ENCODE assay signal across 22 cellular contexts in genomic region chr1:241823925-241824324, GRCh38.
"Had no signal": no experiment of that assay in that cellular context is flagged by ENCODE, and none has a peak within 500 bp of the region (broad histone marks: within the 10 kb centered on the region; RNA-seq: fewer than 3 reads in every experiment).

No MANE protein-coding gene starts in this region.

- ATAC-seq: activated naive CD8-positive, alpha-beta T cell treated with anti-CD3 and anti-CD28 coated beads, Interleukin-2, amount 50 U/mL, for 24 hours; gastrocnemius medialis; left ventricle myocardium superior; right cardiac atrium had no signal

- H3K4me3 Mint-ChIP-seq: activated CD4-positive, alpha-beta memory T cell treated with anti-CD3 and anti-CD28 coated beads, Interleukin-2, amount 10 ng/mL, durations not matched to agents 7 days and 5 days; activated CD4-positive, alpha-beta T cell treated with anti-CD3 and anti-CD28 coated beads, Interleukin-2, amount 10 ng/mL, durations not matched to agents 24 days and 14 days; activated naive CD8-positive, alpha-beta T cell treated with anti-CD3 and anti-CD28 coated beads, Interleukin-2, amount 50 U/mL, for 24 hours; endodermal cell; memory B cell; nephron; stimulated activated naive CD8-positive, alpha-beta T cell treated with anti-CD3 and anti-CD28 coated beads, Interleukin-15, Interleukin-2, amounts not matched to agents 100 ng/mL and 50 ng/mL, for 24 hours had no signal

- H3K27me3 Mint-ChIP-seq: activated naive CD8-positive, alpha-beta T cell treated with anti-CD3 and anti-CD28 coated beads, Interleukin-2, amount 50 U/mL, for 24 hours; stimulated activated naive CD8-positive, alpha-beta T cell treated with anti-CD3 and anti-CD28 coated beads, Interleukin-15, Interleukin-2, amounts not matched to agents 100 ng/mL and 50 ng/mL, for 24 hours had no signal

- H3K27ac Mint-ChIP-seq: activated CD4-positive, alpha-beta memory T cell treated with anti-CD3 and anti-CD28 coated beads, Interleukin-2, amount 10 ng/mL, durations not matched to agents 7 days and 5 days; activated CD4-positive, alpha-beta T cell treated with anti-CD3 and anti-CD28 coated beads, Interleukin-2, amount 10 ng/mL, durations not matched to agents 24 days and 14 days; activated naive CD8-positive, alpha-beta T cell treated with anti-CD3 and anti-CD28 coated beads, Interleukin-2, amount 50 U/mL, for 24 hours; endodermal cell; memory B cell; nephron; stimulated activated naive CD8-positive, alpha-beta T cell treated with anti-CD3 and anti-CD28 coated beads, Interleukin-15, Interleukin-2, amounts not matched to agents 100 ng/mL and 50 ng/mL, for 24 hours had no signal

- H3K36me3 Mint-ChIP-seq: memory B cell had no signal

- H3K9me3 Mint-ChIP-seq: activated CD4-positive, alpha-beta memory T cell treated with anti-CD3 and anti-CD28 coated beads, Interleukin-2, amount 10 ng/mL, durations not matched to agents 7 days and 5 days; activated CD4-positive, alpha-beta T cell treated with anti-CD3 and anti-CD28 coated beads, Interleukin-2, amount 10 ng/mL, durations not matched to agents 24 days and 14 days; activated naive CD8-positive, alpha-beta T cell treated with anti-CD3 and anti-CD28 coated beads, Interleukin-2, amount 50 U/mL, for 24 hours; endodermal cell; nephron; stimulated activated naive CD8-positive, alpha-beta T cell treated with anti-CD3 and anti-CD28 coated beads, Interleukin-15, Interleukin-2, amounts not matched to agents 100 ng/mL and 50 ng/mL, for 24 hours had no signal

- H3K4me1 Mint-ChIP-seq: activated CD4-positive, alpha-beta memory T cell treated with anti-CD3 and anti-CD28 coated beads, Interleukin-2, amount 10 ng/mL, durations not matched to agents 7 days and 5 days; activated CD4-positive, alpha-beta T cell treated with anti-CD3 and anti-CD28 coated beads, Interleukin-2, amount 10 ng/mL, durations not matched to agents 24 days and 14 days; activated naive CD8-positive, alpha-beta T cell treated with anti-CD3 and anti-CD28 coated beads, Interleukin-2, amount 50 U/mL, for 24 hours; endodermal cell; memory B cell had no signal

- DNase-seq: activated CD4-positive, alpha-beta memory T cell treated with anti-CD3 and anti-CD28 coated beads, Interleukin-2, amount 10 ng/mL, durations not matched to agents 7 days and 5 days; activated CD4-positive, alpha-beta T cell treated with anti-CD3 and anti-CD28 coated beads, Interleukin-2, amount 10 ng/mL, durations not matched to agents 24 days and 14 days; activated effector memory CD4-positive, alpha-beta T cell treated with anti-CD3 and anti-CD28 coated beads, Interleukin-2, amount 50 U/mL, for 16 hours; activated naive CD4-positive, alpha-beta T cell treated with anti-CD3 and anti-CD28 coated beads, Interleukin-2, amount 50 U/mL, for 16 hours; activated naive CD8-positive, alpha-beta T cell treated with anti-CD3 and anti-CD28 coated beads, Interleukin-2, amount 50 U/mL, for 24 hours; activated T-cell treated with anti-CD3 and anti-CD28 coated beads for 4 hours; cerebellar nuclear complex; endodermal cell; esophagus squamous epithelium; gastrocnemius medialis; head of caudate nucleus; hypothalamus; left ventricle myocardium superior; nucleus accumbens; right cardiac atrium; stimulated activated CD4-positive, alpha-beta T cell treated with anti-CD3 and anti-CD28 coated beads, Interleukin-12 subunit alpha, Interleukin-12 subunit beta, amount 100 ng/mL, for 4 hours; substantia nigra; T1000; thyroid gland had no signal
